Comparison of ENCODE assay signal across 8 cellular contexts in the genomic region with DNA sequence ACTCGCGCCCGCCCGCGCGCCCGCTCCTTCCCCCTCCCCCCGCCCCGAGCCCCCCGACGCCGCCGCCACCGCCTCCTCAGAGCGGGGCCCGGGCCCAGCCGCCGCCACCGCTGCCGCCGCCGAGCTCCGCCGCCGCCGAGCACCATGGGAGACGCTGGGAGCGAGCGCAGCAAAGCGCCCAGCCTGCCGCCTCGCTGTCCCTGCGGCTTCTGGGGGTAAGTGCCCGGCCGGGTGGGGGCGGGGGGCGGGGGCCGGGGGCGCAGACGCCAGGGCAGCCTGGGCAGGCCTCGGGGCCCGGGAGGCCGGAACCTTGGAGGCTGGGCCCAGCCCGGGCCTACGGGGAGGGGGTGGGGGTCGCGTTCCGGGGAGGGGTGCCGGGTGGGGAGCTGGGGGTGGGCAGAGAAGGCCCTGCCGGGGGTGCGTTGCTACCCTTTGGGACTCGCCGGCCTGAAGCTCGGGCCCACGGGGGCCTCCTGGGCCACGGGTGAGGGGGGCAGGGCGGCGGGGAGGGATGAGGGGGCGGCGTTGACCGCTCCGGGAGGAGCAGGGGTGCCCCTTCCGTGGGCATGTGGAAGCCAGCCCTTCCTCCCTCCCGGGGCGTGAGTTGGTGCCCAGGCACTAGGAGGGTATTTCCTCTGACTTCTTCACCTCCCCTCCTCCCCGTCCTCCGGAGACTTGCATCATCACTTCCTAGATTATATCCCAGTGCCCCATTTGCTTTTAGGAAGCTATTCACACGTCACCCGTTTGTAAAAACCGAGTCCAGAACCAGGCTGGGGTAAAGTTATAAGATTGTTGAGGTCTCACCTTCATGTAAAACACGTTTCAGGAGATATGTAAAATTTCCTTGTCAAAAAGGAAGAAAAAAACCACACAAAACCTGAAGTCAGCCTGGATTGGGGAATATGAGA. TPM values are rescaled to one million over a fixed set of nuclear protein-coding genes. Genes with fewer than 3 reads are reported as not detected.
DNase-seq lines count a peak whose midpoint lies in the region; ATAC-seq and TF ChIP-seq lines count a peak whose summit lies in the region.

No MANE protein-coding gene starts in this region.

- H3K9me3 ChIP-seq in BLaER1 treated with 17β-estradiol and CSF1 and Interleukin-3, amounts not matched to agents 10 nM and 100 nM (replicated peaks in 1 of 11), result no peaks in the 10 kb centered on the region
- H3K9me3 ChIP-seq in RWPE2 (ENCODE audit: severe bottlenecking), result no peaks in the 10 kb centered on the region
- H3K9me3 ChIP-seq in neutrophil, result no peaks in the 10 kb centered on the region
- no peaks in the 10 kb centered on the region for H3K9me3 ChIP-seq in thymus (ENCODE audit: control insufficient read depth)

- peaks cover 39 to 51% (median 43%) of the 10 kb centered on the region in 10 experiments for H3K4me1 ChIP-seq in BLaER1 treated with 17β-estradiol and CSF1 and Interleukin-3, amounts not matched to agents 10 nM and 100 nM
- peaks cover 23% of the 10 kb centered on the region for H3K4me1 ChIP-seq in RWPE2 (ENCODE audit: insufficient read depth, poor library complexity, severe bottlenecking)
- H3K4me1 ChIP-seq in neutrophil (ENCODE audit: control insufficient read depth in 1 of 2, insufficient read depth in 1 of 2, low read depth in 1 of 2, low read length in 1 of 2), result peaks cover 41 to 57% of the 10 kb centered on the region in 2 experiments
- H3K4me1 ChIP-seq in thymus (ENCODE audit: control insufficient read depth, insufficient read depth, low read length), result peaks cover 21% of the 10 kb centered on the region

- H3K27ac ChIP-seq in BLaER1 treated with 17β-estradiol and CSF1 and Interleukin-3, amounts not matched to agents 10 nM and 100 nM, result peak overlapping the region; percentile 86 to 100 (median 96); a peak in 21 of 22 replicates
- H3K27ac ChIP-seq in RWPE2 (ENCODE audit: poor library complexity, severe bottlenecking) (peak overlapping the region; percentile 87), neutrophil (peak overlapping the region; percentile 98), thymus (ENCODE audit: low read depth) (peak overlapping the region; percentile 95)

- ATAC-seq in HG02571 (IDR thresholded peaks at IDR 0.05; ENCODE audit: unreplicated experiment) (peak; percentile 15), RWPE2 (ENCODE audit: low read depth) (peak; percentile 43), GM18519 (IDR thresholded peaks at IDR 0.05; ENCODE audit: low FRiP score, unreplicated experiment) (no peak)

- H3K36me3 ChIP-seq in BLaER1 treated with 17β-estradiol and CSF1 and Interleukin-3, amounts not matched to agents 10 nM and 100 nM, result peaks cover 0 to 27% (median 13%) of the 10 kb centered on the region in 11 experiments; a peak in 11 of 22 replicates
- H3K36me3 ChIP-seq in RWPE2 (ENCODE audit: low read depth) (no peaks in the 10 kb centered on the region; the same call in 1 of the 2 replicates), neutrophil (no peaks in the 10 kb centered on the region), thymus (ENCODE audit: control insufficient read depth, insufficient read depth) (no peaks in the 10 kb centered on the region)

- peak; percentile 82 for DNase-seq in RWPE2 (ENCODE audit: low spot score)
- peak; percentile 66 for DNase-seq in activated naive CD4-positive, alpha-beta T cell treated with Interleukin-2 at 50 U/mL for 16 hours
- peak; percentile 27 for DNase-seq in germinal center (ENCODE audit: low spot score)

- H4K20me1 ChIP-seq in BLaER1 treated with 17β-estradiol and CSF1 and Interleukin-3, amounts not matched to agents 10 nM and 100 nM, result peaks cover 42 to 49% (median 47%) of the 10 kb centered on the region in 11 experiments

- no peaks in the 10 kb centered on the region for H3K27me3 ChIP-seq in BLaER1 treated with 17β-estradiol and CSF1 and Interleukin-3, amounts not matched to agents 10 nM and 100 nM
- H3K27me3 ChIP-seq in RWPE2 (ENCODE audit: insufficient read depth, poor library complexity, severe bottlenecking), result no peaks in the 10 kb centered on the region
- H3K27me3 ChIP-seq in neutrophil, result no peaks in the 10 kb centered on the region
- no peaks in the 10 kb centered on the region for H3K27me3 ChIP-seq in thymus (ENCODE audit: control insufficient read depth, insufficient read depth)

- 1% methylated on average over 71 of the region's 71 CpGs for WGBS in thymus

- H3K4me2 ChIP-seq in BLaER1 treated with 17β-estradiol and CSF1 and Interleukin-3, amounts not matched to agents 10 nM and 100 nM, result peak overlapping the region; percentile 80 to 94 (median 89)

- TF ChIP-seq CTCF in RWPE2 (IDR thresholded peaks at IDR 0.05; ENCODE audit: poor library complexity, severe bottlenecking) (no peak), neutrophil (IDR thresholded peaks at IDR 0.05) (no peak)

- peak overlapping the region; percentile 66 to 86 (median 76) for H3K4me3 ChIP-seq in BLaER1 treated with 17β-estradiol and CSF1 and Interleukin-3, amounts not matched to agents 10 nM and 100 nM
- H3K4me3 ChIP-seq in RWPE2 (ENCODE audit: severe bottlenecking) (peak overlapping the region; percentile 97), neutrophil (ENCODE audit: low read depth in 1 of 2, low read length in 1 of 2) (peak overlapping the region; percentile 63 to 90), thymus (ENCODE audit: low read length) (peak overlapping the region; percentile 97)

- peak overlapping the region; percentile 88 to 99 (median 94) for H3K9ac ChIP-seq in BLaER1 treated with 17β-estradiol and CSF1 and Interleukin-3, amounts not matched to agents 10 nM and 100 nM

RNA-seq across cellular contexts. Expression of gene ZFAND3, which starts 0.5 kb away (rescaled TPM):
- polyA plus RNA-seq in thymus, result 25.7 TPM

Comparison
In these comparisons a context has a peak if more than half of its experiments do, and no peak if none do; other contexts are left out.
1. DNase-seq: peak in every context shown above with its lines; median percentile 82 in RWPE2; 66 in activated naive CD4-positive, alpha-beta T cell treated with Interleukin-2 at 50 U/mL for 16 hours; 27 in germinal center.